ENCODE assay signal across 8 cellular contexts in genomic region chr10:34758447-34758996, GRCh38. TPM values are rescaled to one million over a fixed set of nuclear protein-coding genes. Genes with fewer than 3 reads are reported as not detected.
A peak's percentile ranks its signal among the peaks of the same experiment; 100 is the strongest.
DNase-seq lines count a peak whose midpoint lies in the region; ATAC-seq and TF ChIP-seq lines count a peak whose summit lies in the region.

No MANE protein-coding gene starts in this region.

- ATAC-seq in activated T-cell treated with anti-CD3 and anti-CD28 coated beads, Interleukin-2, amount 50 U/mL, for 4 hours = peak; percentile 61 to 73
- peak; percentile 63 for ATAC-seq in HG03520 (IDR thresholded peaks at IDR 0.05; ENCODE audit: unreplicated experiment)
- ATAC-seq in GM21526 (IDR thresholded peaks at IDR 0.05; ENCODE audit: low FRiP score, unreplicated experiment) = no peak

- H3K9me3 Mint-ChIP-seq in activated T-cell treated with anti-CD3 and anti-CD28 coated beads, Interleukin-2, amount 50 U/mL, for 4 hours = no peaks in the 10 kb centered on the region
- no peaks in the 10 kb centered on the region for H3K9me3 Mint-ChIP-seq in osteocyte (ENCODE audit: unreplicated experiment)

- no peak for DNase-seq in activated T-cell treated with anti-CD3 and anti-CD28 coated beads, Interleukin-2, amount 50 U/mL, for 4 hours
- no peak for DNase-seq in activated T-cell treated with anti-CD3 and anti-CD28 coated beads, Interleukin-2, amount 50 U/mL, for 48 hours
- DNase-seq in amniotic stem cell (lab: John Stamatoyannopoulos, UW) (peak; percentile 48), osteocyte (ENCODE audit: extremely low spot score, unreplicated experiment) (no peak), mucosa of gallbladder (ENCODE audit: low spot score) (no peak), HuH-7.5 (ENCODE audit: low spot score) (no peak)

- H3K4me3 Mint-ChIP-seq in activated T-cell treated with anti-CD3 and anti-CD28 coated beads, Interleukin-2, amount 50 U/mL, for 4 hours = no peak overlapping the region
- no peak overlapping the region for H3K4me3 Mint-ChIP-seq in osteocyte (ENCODE audit: unreplicated experiment)

- H3K27me3 Mint-ChIP-seq in activated T-cell treated with anti-CD3 and anti-CD28 coated beads, Interleukin-2, amount 50 U/mL, for 4 hours (ENCODE audit: low read depth) = peaks cover 10% of the 10 kb centered on the region
- H3K27me3 Mint-ChIP-seq in osteocyte (ENCODE audit: unreplicated experiment) = no peaks in the 10 kb centered on the region

- H3K4me1 Mint-ChIP-seq in activated T-cell treated with anti-CD3 and anti-CD28 coated beads, Interleukin-2, amount 50 U/mL, for 4 hours (ENCODE audit: low read depth) = no peaks in the 10 kb centered on the region
- peaks cover 64% of the 10 kb centered on the region for H3K4me1 Mint-ChIP-seq in osteocyte (ENCODE audit: unreplicated experiment)

- peak overlapping the region; percentile 78 for H3K27ac Mint-ChIP-seq in osteocyte (ENCODE audit: unreplicated experiment)

- TF ChIP-seq CTCF in osteocyte (IDR thresholded peaks at IDR 0.05) = no peak

- no peaks in the 10 kb centered on the region for H3K36me3 Mint-ChIP-seq in activated T-cell treated with anti-CD3 and anti-CD28 coated beads, Interleukin-2, amount 50 U/mL, for 4 hours (ENCODE audit: insufficient read depth)
- no peaks in the 10 kb centered on the region for H3K36me3 Mint-ChIP-seq in osteocyte (ENCODE audit: unreplicated experiment)

RNA-seq across cellular contexts. Expression of gene PARD3, which starts 56.6 kb away (rescaled TPM):
- under 1 TPM; 0.35 to 0.53 (median 0.37) TPM for total RNA-seq in activated T-cell treated with anti-CD3 and anti-CD28 coated beads, Interleukin-2, amount 50 U/mL, for 4 hours
- total RNA-seq in osteocyte = 37.2 and 38.5 TPM in 2 replicates
- 39.6 TPM for total RNA-seq in mucosa of gallbladder

Comparison
In these comparisons a context has a peak if more than half of its experiments do, and no peak if none do; other contexts are left out.
1. RNA of gene PARD3, which starts 56.6 kb away (total RNA-seq): 39.6 TPM in mucosa of gallbladder (single experiment) and 37.2 to 38.5 TPM in osteocyte; 0.35 to 0.53 TPM in activated T-cell treated with anti-CD3 and anti-CD28 coated beads, Interleukin-2, amount 50 U/mL, for 4 hours; every median in the first group is over 10 times any median in the second.